ENCODE assay signal across 8 cellular contexts in genomic region chr13:74040200-74040599, GRCh38.
DNase-seq lines count a peak whose midpoint lies in the region; ATAC-seq and TF ChIP-seq lines count a peak whose summit lies in the region.

No MANE protein-coding gene starts in this region.

- H3K4me3 ChIP-seq in psoas muscle, result no peak overlapping the region

- no peaks in the 10 kb centered on the region for H3K27me3 ChIP-seq in psoas muscle (ENCODE audit: insufficient read depth in 3 of 3, low read length in 2 of 3)

- ATAC-seq in GM21423 (IDR thresholded peaks at IDR 0.05; ENCODE audit: unreplicated experiment) (peak; percentile 51), HG03558 (IDR thresholded peaks at IDR 0.05; ENCODE audit: extremely low read depth, unreplicated experiment) (peak; percentile 66), SK-N-SH treated with all-trans-retinoic acid at 6 μM for 48 hours (peak; percentile 92), psoas muscle (peak; percentile 46 to 91 (median 74))

- H3K27ac ChIP-seq in psoas muscle, result no peak overlapping the region

- DNase-seq in DMS153 treated with DMSO at 0.1 percent for 48 hours (lab: John Stamatoyannopoulos, UW; ENCODE audit: unreplicated experiment) (peak; percentile 5), DMS153 (lab: John Stamatoyannopoulos, UW) (no peak), fibroblast of the conjunctiva (ENCODE audit: low read depth) (peak; percentile 27), psoas muscle (peak; percentile 38 to 57), NK-92 (lab: John Stamatoyannopoulos, UW; ENCODE audit: unreplicated experiment) (no peak)

- peaks cover 13% of the 10 kb centered on the region for H3K4me1 ChIP-seq in psoas muscle

- TF ChIP-seq CTCF in psoas muscle (IDR thresholded peaks at IDR 0.05), result peak; percentile 50

- WGBS in psoas muscle, 3 donors, result 56 to 76% (median 59%) methylated on average over 4 of the region's 4 CpGs

- H3K36me3 ChIP-seq in psoas muscle (ENCODE audit: insufficient read depth in 1 of 2, low read depth in 1 of 2), result no peaks in the 10 kb centered on the region

- H3K9me3 ChIP-seq in psoas muscle, result no peaks in the 10 kb centered on the region

- intact Hi-C loops in psoas muscle (cut with DNase I), result no loop called here

TF ChIP-seq in SK-N-SH treated with all-trans-retinoic acid at 6 μM for 48 hours, 23 proteins besides CTCF, POLR2A, EP300 and RAD21:
- TF ChIP-seq ZC3H10 (CRISPR knock-in tag; IDR thresholded peaks at IDR 0.05) (no peak), TOX (CRISPR knock-in tag; IDR thresholded peaks at IDR 0.05; ENCODE audit: borderline replicate concordance) (no peak), PATZ1 (CRISPR knock-in tag; IDR thresholded peaks at IDR 0.05; ENCODE audit: borderline replicate concordance) (no peak), ZFP3 (CRISPR knock-in tag; IDR thresholded peaks at IDR 0.05) (no peak), PPARA (CRISPR knock-in tag; IDR thresholded peaks at IDR 0.05; ENCODE audit: borderline replicate concordance) (no peak), CSDC2 (CRISPR knock-in tag; IDR thresholded peaks at IDR 0.05) (no peak), BACH2 (CRISPR knock-in tag; IDR thresholded peaks at IDR 0.05; ENCODE audit: borderline replicate concordance) (no peak), TSHZ2 (CRISPR knock-in tag; IDR thresholded peaks at IDR 0.05) (no peak), ISL1 (CRISPR knock-in tag; IDR thresholded peaks at IDR 0.05) (no peak)

Comparison
In these comparisons a context has a peak if more than half of its experiments do, and no peak if none do; other contexts are left out.
1. DNase-seq: peak in DMS153 treated with DMSO at 0.1 percent for 48 hours (single experiment), fibroblast of the conjunctiva (single experiment) and psoas muscle (2 of 2); none in DMS153 (single experiment) and NK-92 (single experiment).
2. Peak in every context shown above with its lines, with median percentiles within 50 percentile points of each other: ATAC-seq.